ENCODE assay signal across 26 cellular contexts in the genomic region with DNA sequence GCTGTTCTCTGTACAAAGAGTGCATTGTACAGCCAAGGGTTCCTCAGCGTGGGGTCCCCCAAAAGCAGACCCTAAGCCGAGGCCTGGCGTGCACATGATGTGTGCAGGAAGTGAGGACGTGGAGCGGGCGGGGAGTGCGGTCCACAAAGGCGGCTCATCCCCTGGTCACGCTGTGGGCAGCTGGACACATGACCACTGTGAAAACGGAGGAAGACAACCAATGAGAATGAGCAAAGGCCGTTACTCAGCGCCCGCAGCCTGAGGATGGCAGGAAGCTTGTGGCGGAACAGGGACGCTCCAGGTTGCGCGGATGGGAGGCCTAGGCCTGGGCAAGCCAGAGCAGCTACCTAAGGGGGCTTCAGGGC.
"Had no signal": no experiment of that assay in that cellular context is flagged by ENCODE, and none has a peak within 500 bp of the region (broad histone marks: within the 10 kb centered on the region; RNA-seq: fewer than 3 reads in every experiment).

No MANE protein-coding gene starts in this region.

- H2AFZ ChIP-seq: neural progenitor cell had no signal

- H3K27ac Mint-ChIP-seq: mesothelial cell of epicardium; naive B cell; natural killer cell; nephron progenitor cell; neural progenitor cell; progenitor cell of endocrine pancreas; stimulated activated memory B cell treated with anti-CD40 and anti-IgM and Interleukin-4, amounts not matched to agents 10 μg/mL and 1 μg/mL and 100 μg/mL, for 72 hours had no signal

- H3K4me1 Mint-ChIP-seq: mesothelial cell of epicardium; stimulated activated memory B cell treated with anti-CD40 and anti-IgM and Interleukin-4, amounts not matched to agents 10 μg/mL and 1 μg/mL and 100 μg/mL, for 72 hours had no signal

- H3K9me3 Mint-ChIP-seq: mesothelial cell of epicardium; natural killer cell; nephron progenitor cell; stimulated activated memory B cell treated with anti-CD40 and anti-IgM and Interleukin-4, amounts not matched to agents 10 μg/mL and 1 μg/mL and 100 μg/mL, for 72 hours had no signal

- H3K36me3 ChIP-seq: left lung, neural progenitor cell, ovary, right atrium auricular region, right lobe of liver, suprapubic skin, thoracic aorta, tibial artery, upper lobe of right lung had no signal

- H3K4me3 Mint-ChIP-seq: mesothelial cell of epicardium; naive B cell; natural killer cell; nephron progenitor cell; neural progenitor cell; stimulated activated memory B cell treated with anti-CD40 and anti-IgM and Interleukin-4, amounts not matched to agents 10 μg/mL and 1 μg/mL and 100 μg/mL, for 72 hours had no signal

- H3K36me3 Mint-ChIP-seq: mesothelial cell of epicardium; naive B cell; natural killer cell; stimulated activated memory B cell treated with anti-CD40 and anti-IgM and Interleukin-4, amounts not matched to agents 10 μg/mL and 1 μg/mL and 100 μg/mL, for 72 hours had no signal

- H3K4me1 ChIP-seq: left lung, right atrium auricular region, right lobe of liver, suprapubic skin, tibial artery, upper lobe of right lung had no signal

- H3K9me3 ChIP-seq: left lung, ovary, right atrium auricular region, right lobe of liver, suprapubic skin, thoracic aorta, tibial artery, upper lobe of right lung had no signal

- H3K9ac ChIP-seq: neural progenitor cell had no signal

- ATAC-seq: left colon; left lung; natural killer cell; right lobe of liver; stimulated activated memory B cell treated with anti-CD40 and anti-IgM and Interleukin-4, amounts not matched to agents 10 μg/mL and 1 μg/mL and 100 μg/mL, for 72 hours; upper lobe of right lung had no signal

- H3K27ac ChIP-seq: left lung, neural progenitor cell, ovary, right atrium auricular region, right lobe of liver, suprapubic skin, thoracic aorta, tibial artery, upper lobe of right lung had no signal

- DNase-seq: hippocampal formation; left colon; mesendoderm; naive B cell; natural killer cell; nephron progenitor cell; ovary; stimulated activated CD4-positive, alpha-beta T cell treated with anti-CD3 and anti-CD28 coated beads, Interleukin-1b, Interleukin-23, amount 100 ng/mL, for 48 hours; stimulated activated CD4-positive, alpha-beta T cell treated with anti-CD3 and anti-CD28 coated beads, Interleukin-2, amount 100 ng/mL, for 48 hours; stimulated activated CD4-positive, alpha-beta T cell treated with anti-CD3 and anti-CD28 coated beads, Interleukin-4, amount 100 ng/mL, for 4 hours; stimulated activated CD8-positive, alpha-beta memory T cell treated with anti-CD3 and anti-CD28 coated beads, Interleukin-4, amount 100 ng/mL, for 48 hours; stimulated activated naive CD4-positive, alpha-beta T cell treated with Interleukin-2 at 50 U/mL for 16 hours; tibial artery; trophoblast cell; upper lobe of right lung had no signal

- H3K4me3 ChIP-seq: left lung, lung, neural progenitor cell, ovary, right atrium auricular region, right lobe of liver, smooth muscle cell, suprapubic skin, thoracic aorta, tibial artery, upper lobe of right lung had no signal

- H3K4me2 ChIP-seq: neural progenitor cell, smooth muscle cell had no signal

- H3K27me3 ChIP-seq: neural progenitor cell, ovary, right atrium auricular region, right lobe of liver, upper lobe of right lung had no signal
